In the genomic region with DNA sequence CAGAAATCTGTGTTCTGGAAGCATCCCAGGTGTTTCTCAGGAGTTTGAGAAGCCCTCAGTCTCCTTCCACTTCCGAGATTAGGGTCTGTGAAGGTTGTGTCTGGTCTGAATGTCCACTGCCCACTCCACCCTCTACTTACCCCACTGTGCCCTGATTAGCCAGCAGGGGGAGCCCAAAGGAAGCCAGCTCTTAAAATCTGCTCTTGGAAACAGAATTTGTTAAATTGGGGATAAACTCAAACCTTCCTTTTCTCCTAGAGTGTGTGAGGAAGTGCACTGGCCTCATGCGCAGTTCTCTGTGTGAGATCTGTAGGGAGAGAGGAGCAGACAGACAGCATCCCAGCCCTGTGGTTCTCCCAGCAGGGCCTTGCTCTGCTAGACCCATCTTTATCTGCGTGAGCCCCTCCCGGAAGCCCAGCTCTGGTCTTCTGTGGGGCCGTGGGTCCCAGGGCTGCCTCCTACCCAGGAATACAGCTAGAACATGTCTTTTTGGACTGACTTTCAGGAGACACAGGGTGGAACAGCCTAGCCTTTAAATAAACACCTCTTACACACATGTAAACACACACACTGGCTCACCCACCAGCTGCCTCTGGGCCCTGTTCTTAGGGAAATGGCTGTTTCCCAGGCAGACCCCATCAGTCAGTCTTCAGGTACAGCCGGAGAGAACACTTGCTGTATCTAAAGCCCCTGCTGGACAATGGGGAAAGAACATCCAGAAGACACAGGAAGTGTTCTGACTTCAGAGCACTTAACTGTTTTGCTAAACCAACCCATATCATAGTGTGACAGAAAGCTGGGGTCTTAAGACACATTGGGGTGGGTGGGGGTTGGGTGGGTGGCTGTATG, we compare ENCODE assay signal across 1 cellular context.
TF ChIP-seq lines count a peak whose summit lies in the region.

No MANE protein-coding gene starts in this region.

TF ChIP-seq in SK-N-SH, 30 proteins besides CTCF, POLR2A, EP300 and RAD21 (continued from another document):
- TF ChIP-seq SIN3A (IDR thresholded peaks at IDR 0.05; ENCODE audit: borderline replicate concordance, low read depth, low read length), result 0 out of 2 replicates have a peak, but pooled peaks have one; percentile 21
